ENCODE assay signal across 16 cellular contexts in the genomic region with DNA sequence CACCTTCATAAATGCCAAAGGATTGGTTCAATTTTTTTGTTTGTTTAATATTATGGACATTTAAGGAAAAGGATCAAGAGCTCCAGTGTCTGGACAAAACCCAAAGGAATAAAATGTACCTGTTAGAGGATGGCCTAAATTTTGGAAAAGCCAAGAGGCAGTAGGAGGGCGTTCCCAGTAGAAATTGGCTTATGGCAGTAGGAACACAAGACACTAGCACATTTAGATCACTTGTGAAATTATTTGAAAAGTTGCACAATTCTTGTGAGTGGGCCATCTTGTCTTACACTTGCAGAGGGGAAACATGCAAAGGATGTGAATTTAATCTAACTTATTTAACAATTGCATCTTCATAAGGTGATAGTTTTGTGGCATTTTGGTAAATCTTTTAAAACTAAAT. TPM values are rescaled to one million over a fixed set of nuclear protein-coding genes. Genes with fewer than 3 reads are reported as not detected.
DNase-seq lines count a peak whose midpoint lies in the region; ATAC-seq and TF ChIP-seq lines count a peak whose summit lies in the region.
"Had no signal": no experiment of that assay in that cellular context is flagged by ENCODE, and none has a peak within 500 bp of the region (broad histone marks: within the 10 kb centered on the region; RNA-seq: fewer than 3 reads in every experiment).

No MANE protein-coding gene starts in this region.

- peaks cover 63% of the 10 kb centered on the region for H3K36me3 ChIP-seq in CD4-positive, alpha-beta memory T cell (ENCODE audit: insufficient read depth, low read length)
- H3K36me3 ChIP-seq in gastroesophageal sphincter: peaks cover 14 to 60% of the 10 kb centered on the region in 2 donors

- no peaks in the 10 kb centered on the region for H3K9me3 ChIP-seq in CD4-positive, alpha-beta memory T cell (ENCODE audit: control insufficient read depth in 1 of 2, low read length in 2 of 2)
- no peaks in the 10 kb centered on the region for H3K9me3 ChIP-seq in gastroesophageal sphincter
- H3K9me3 ChIP-seq: mucosa of descending colon had no signal

- no peak overlapping the region for H3K4me3 ChIP-seq in CD4-positive, alpha-beta memory T cell (ENCODE audit: low read length in 2 of 2)
- H3K4me3 ChIP-seq in gastroesophageal sphincter: peak overlapping the region in 1 of 2 donors; percentile 85
- H3K4me3 ChIP-seq: mucosa of descending colon had no signal

- H3K27me3 ChIP-seq in CD4-positive, alpha-beta memory T cell (ENCODE audit: insufficient read depth, low read length): no peaks in the 10 kb centered on the region
- H3K27me3 ChIP-seq in gastroesophageal sphincter: no peaks in the 10 kb centered on the region

- no peak for TF ChIP-seq EP300 in gastroesophageal sphincter (IDR thresholded peaks at IDR 0.05)

- CTCF ChIA-PET in CD4-positive, alpha-beta memory T cell (lab: Charles Lee; ENCODE audit: partially characterized antibody): interaction anchor here (1.7 kb wide), 1 partner anchor 102 kb away, joined by 9 read pairs; no protein-coding TSS in a partner anchor

- no peaks in the 10 kb centered on the region for H3K9me3 Mint-ChIP-seq in CD4-positive, alpha-beta memory T cell
- no peaks in the 10 kb centered on the region for H3K9me3 Mint-ChIP-seq in activated naive CD4-positive, alpha-beta T cell treated with anti-CD3 and anti-CD28 coated beads, Interleukin-2, amount 50 U/mL, for 72 hours

- peak overlapping the region in 3 of 7 donors; percentile 24 to 96 (median 43) for H3K27ac Mint-ChIP-seq in CD4-positive, alpha-beta memory T cell
- peak overlapping the region; percentile 90 to 96 for H3K27ac Mint-ChIP-seq in activated naive CD4-positive, alpha-beta T cell treated with anti-CD3 and anti-CD28 coated beads, Interleukin-2, amount 50 U/mL, for 72 hours

- DNase-seq in CD4-positive, alpha-beta memory T cell: no peak
- no peak for DNase-seq in activated naive CD4-positive, alpha-beta T cell treated with anti-CD3 and anti-CD28 coated beads, Interleukin-2, amount 50 U/mL, for 72 hours (ENCODE audit: low spot score in 2 of 2)
- no peak for DNase-seq in NCI-H128 (lab: John Stamatoyannopoulos, UW; ENCODE audit: unreplicated experiment)
- DNase-seq: central memory CD4-positive, alpha-beta T cell; HCEC 1CT; mucosa of descending colon; NCI-H1092 treated with DMSO at 0.1 percent for 48 hours; NCI-H69; retina had no signal

- H3K36me3 Mint-ChIP-seq in CD4-positive, alpha-beta memory T cell: peaks cover 53 to 78% of the 10 kb centered on the region in 2 donors
- H3K36me3 Mint-ChIP-seq in activated naive CD4-positive, alpha-beta T cell treated with anti-CD3 and anti-CD28 coated beads, Interleukin-2, amount 50 U/mL, for 72 hours: peaks cover 64 to 67% of the 10 kb centered on the region in 2 donors

- TF ChIP-seq POLR2A in gastroesophageal sphincter (IDR thresholded peaks at IDR 0.05): no peak

- no peaks in the 10 kb centered on the region for H3K27me3 Mint-ChIP-seq in CD4-positive, alpha-beta memory T cell

- ATAC-seq in activated naive CD4-positive, alpha-beta T cell treated with anti-CD3 and anti-CD28 coated beads, Interleukin-2, amount 50 U/mL, for 72 hours: no peak
- ATAC-seq in gastroesophageal sphincter (peak; percentile 35), HG02588 (IDR thresholded peaks at IDR 0.05; ENCODE audit: unreplicated experiment) (no peak), HG03039 (IDR thresholded peaks at IDR 0.05; ENCODE audit: unreplicated experiment) (no peak), HG02870 (IDR thresholded peaks at IDR 0.05; ENCODE audit: unreplicated experiment) (no peak)
- ATAC-seq: mucosa of descending colon had no signal

- peaks cover 37 to 64% (median 45%) of the 10 kb centered on the region in 4 donors for H3K4me1 Mint-ChIP-seq in CD4-positive, alpha-beta memory T cell

- POLR2A ChIA-PET in CD4-positive, alpha-beta memory T cell (lab: Charles Lee; ENCODE audit: partially characterized antibody): interaction anchor here (1.0 to 3.3 kb wide), 6 partner anchors 12 to 102 kb away, joined by 3 to 30 read pairs (median 8); a partner anchor contains a TSS

- H3K4me1 ChIP-seq in CD4-positive, alpha-beta memory T cell (ENCODE audit: insufficient read depth, low read length): peaks cover 41% of the 10 kb centered on the region
- peaks cover 10 to 76% (median 28%) of the 10 kb centered on the region in 3 donors for H3K4me1 ChIP-seq in gastroesophageal sphincter

- peak overlapping the region in 2 of 8 donors; percentile 19 to 79 for H3K4me3 Mint-ChIP-seq in CD4-positive, alpha-beta memory T cell

- 60 to 91% methylated on average over 1 of the region's 1 CpG for WGBS in gastroesophageal sphincter (ENCODE audit: low coverage in 1 of 2), 2 donors

- TF ChIP-seq CTCF in 22Rv1 (IDR thresholded peaks at IDR 0.05) (no peak), gastroesophageal sphincter (IDR thresholded peaks at IDR 0.05) (no peak)

- H3K27ac ChIP-seq in 22Rv1 (peak overlapping the region; percentile 21; the same call in 1 of the 2 replicates), gastroesophageal sphincter (peak overlapping the region; percentile 96 to 100 (median 98))
- peak overlapping the region; percentile 31 for H3K27ac ChIP-seq in CD4-positive, alpha-beta memory T cell (ENCODE audit: low read depth, low read length)
- H3K27ac ChIP-seq: C4-2B, RWPE1 had no signal

- intact Hi-C loops in CD4-positive, alpha-beta memory T cell (cut with micrococcal nuclease): loop anchor here (5.0 kb wide), 2 partner anchors 362 to 1422 kb away; a partner anchor contains a TSS

RNA-seq across cellular contexts. Expression of a gene that starts 3.2 kb away (rescaled TPM):
- total RNA-seq in CD4-positive, alpha-beta memory T cell: 100 to 1,000 TPM; 126 to 133 TPM
- polyA plus RNA-seq in CD4-positive, alpha-beta memory T cell: 100 to 1,000 TPM; 198 to 257 TPM
- 100 to 1,000 TPM; 492 to 527 TPM for total RNA-seq in activated naive CD4-positive, alpha-beta T cell treated with anti-CD3 and anti-CD28 coated beads, Interleukin-2, amount 50 U/mL, for 72 hours
- total RNA-seq in gastroesophageal sphincter: 100 to 1,000 TPM; 253 to 372 (median 274) TPM

RNA-seq across cellular contexts. Expression of a gene that starts 49.5 kb away (rescaled TPM):
- 100 to 1,000 TPM; 472 to 499 TPM for total RNA-seq in CD4-positive, alpha-beta memory T cell
- polyA plus RNA-seq in CD4-positive, alpha-beta memory T cell: 10 to 100 TPM; 18.1 to 51.9 TPM
- total RNA-seq in activated naive CD4-positive, alpha-beta T cell treated with anti-CD3 and anti-CD28 coated beads, Interleukin-2, amount 50 U/mL, for 72 hours: 100 to 1,000 TPM; 138 to 261 TPM
- total RNA-seq in gastroesophageal sphincter: 100 to 1,000 TPM in 3 of 4 donors, 10 to 100 TPM in 1; 79.5 to 243 (median 143) TPM

Comparison
In these comparisons a context has a peak if more than half of its experiments do, and no peak if none do; other contexts are left out.
1. H3K27ac ChIP-seq: peak in every context shown above with its lines; median percentile 98 in gastroesophageal sphincter; 31 in CD4-positive, alpha-beta memory T cell; 21 in 22Rv1.